8 cellular contexts compared by ENCODE assay signal in genomic region chr2:221554769-221555510, GRCh38. TPM values are rescaled to one million over a fixed set of nuclear protein-coding genes. Genes with fewer than 3 reads are reported as not detected.
DNase-seq lines count a peak whose midpoint lies in the region; ATAC-seq and TF ChIP-seq lines count a peak whose summit lies in the region.

No MANE protein-coding gene starts in this region.

- ATAC-seq in GM19468 (IDR thresholded peaks at IDR 0.05; ENCODE audit: extremely low read depth, unreplicated experiment) = peak; percentile 96
- peak; percentile 98 for ATAC-seq in HG03432 (IDR thresholded peaks at IDR 0.05; ENCODE audit: unreplicated experiment)

- TF ChIP-seq CTCF in GM10248 (IDR thresholded peaks at IDR 0.05; ENCODE audit: control extremely low read depth, extremely low read depth, low read depth, missing control alignments) (no peak), fibroblast of the aortic adventitia (IDR thresholded peaks at IDR 0.05; ENCODE audit: insufficient read depth, low read length) (no peak)

- POLR2A ChIA-PET in GM10248 (lab: Yijun Ruan, JAX) = no interaction called here

- H3K4me3 ChIP-seq in fibroblast of the aortic adventitia (ENCODE audit: low read depth, low read length) = no peak overlapping the region

- DNase-seq in GM10248 (ENCODE audit: extremely low spot score) (peak; percentile 40), fibroblast of the aortic adventitia (ENCODE audit: low read depth) (peak; percentile 43), NCI-H774 (lab: John Stamatoyannopoulos, UW) (no peak), NCI-H2227 (lab: John Stamatoyannopoulos, UW; ENCODE audit: unreplicated experiment) (no peak), KG1 (lab: John Stamatoyannopoulos, UW) (no peak), DMS53 treated with DMSO at 0.1 percent for 48 hours (lab: John Stamatoyannopoulos, UW; ENCODE audit: unreplicated experiment) (no peak)

- CTCF ChIA-PET in GM10248 (lab: Yijun Ruan, JAX) = interaction anchor here (4.1 kb wide), 1 partner anchor 19 kb away, joined by 22 read pairs; no protein-coding TSS in a partner anchor

RNA-seq across cellular contexts. Expression of gene EPHA4, which starts 17.2 kb away (rescaled TPM):
- total RNA-seq in fibroblast of the aortic adventitia (ENCODE audit: low replicate concordance) = 13.9 and 26.7 TPM in 2 replicates

Comparison
In these comparisons a context has a peak if more than half of its experiments do, and no peak if none do; other contexts are left out.
1. DNase-seq: peak in GM10248 (single experiment) and fibroblast of the aortic adventitia (single experiment); none in NCI-H774 (single experiment), NCI-H2227 (single experiment), KG1 (single experiment) and DMS53 treated with DMSO at 0.1 percent for 48 hours (single experiment).